Comparison of ENCODE assay signal across 8 cellular contexts in genomic region chr2:61853086-61853847, GRCh38.
DNase-seq lines count a peak whose midpoint lies in the region; ATAC-seq lines count a peak whose summit lies in the region.

No MANE protein-coding gene starts in this region.

- peaks cover 7% of the 10 kb centered on the region for H3K36me3 Mint-ChIP-seq in activated T-cell treated with anti-CD3 and anti-CD28 coated beads, Interleukin-2, amount 50 U/mL, for 24 hours (ENCODE audit: low read depth)

- H3K9ac ChIP-seq in HUES6 (ENCODE audit: low read length) (peak overlapping the region; percentile 70), SK-N-MC (ENCODE audit: insufficient read length) (peak overlapping the region; percentile 71), mucosa of stomach (ENCODE audit: low read length) (peak overlapping the region; percentile 63)

- H3K9me3 ChIP-seq in HUES6 (ENCODE audit: control insufficient read depth, insufficient read depth, low read depth, low read length) (no peaks in the 10 kb centered on the region), SK-N-MC (ENCODE audit: low read depth, low read length) (no peaks in the 10 kb centered on the region), mucosa of stomach (ENCODE audit: control insufficient read depth, low read length) (no peaks in the 10 kb centered on the region)

- H3K27me3 ChIP-seq in HUES6 (ENCODE audit: control insufficient read depth, insufficient read depth, low read length) (no peaks in the 10 kb centered on the region), mucosa of stomach (ENCODE audit: control insufficient read depth, insufficient read depth, low read length) (no peaks in the 10 kb centered on the region)

- peak; percentile 60 for ATAC-seq in GM21717 (IDR thresholded peaks at IDR 0.05; ENCODE audit: unreplicated experiment)

- H3K4me3 ChIP-seq in HUES6 (ENCODE audit: low read depth, low read length) = peak overlapping the region; percentile 92
- peak overlapping the region; percentile 91 for H3K4me3 ChIP-seq in SK-N-MC
- peak overlapping the region; percentile 56 for H3K4me3 ChIP-seq in mucosa of stomach (ENCODE audit: low read length)

- no peaks in the 10 kb centered on the region for H3K9me3 Mint-ChIP-seq in activated T-cell treated with anti-CD3 and anti-CD28 coated beads, Interleukin-2, amount 50 U/mL, for 24 hours

- H3K27ac Mint-ChIP-seq in activated T-cell treated with anti-CD3 and anti-CD28 coated beads, Interleukin-2, amount 50 U/mL, for 24 hours = peak overlapping the region; percentile 94

- H3K4me3 Mint-ChIP-seq in activated T-cell treated with anti-CD3 and anti-CD28 coated beads, Interleukin-2, amount 50 U/mL, for 24 hours = peak overlapping the region; percentile 94

- H3K27ac ChIP-seq in HUES6 (ENCODE audit: low read depth, low read length) = peak overlapping the region; percentile 45; the same call in 1 of the 2 replicates
- H3K27ac ChIP-seq in SK-N-MC = no peak overlapping the region
- peak overlapping the region; percentile 40 for H3K27ac ChIP-seq in epithelial cell of prostate

- H3K4me1 ChIP-seq in HUES6 (ENCODE audit: control insufficient read depth, insufficient read depth, low read length) = no peaks in the 10 kb centered on the region
- peaks cover 10% of the 10 kb centered on the region for H3K4me1 ChIP-seq in mucosa of stomach (ENCODE audit: control insufficient read depth, insufficient read depth, low read length)

- DNase-seq in activated T-cell treated with anti-CD3 and anti-CD28 coated beads, Interleukin-2, amount 50 U/mL, for 24 hours = no peak
- DNase-seq in activated T-cell treated with anti-CD3 and anti-CD28 coated beads, Interleukin-2, amount 50 U/mL, for 1 hour = no peak
- DNase-seq in SK-N-MC (ENCODE audit: low read depth, low spot score) (no peak), epithelial cell of prostate (ENCODE audit: low read depth, low spot score) (no peak), inferior parietal cortex (ENCODE audit: extremely low spot score) (no peak)

- no peaks in the 10 kb centered on the region for H3K27me3 Mint-ChIP-seq in activated T-cell treated with anti-CD3 and anti-CD28 coated beads, Interleukin-2, amount 50 U/mL, for 24 hours

- H3K36me3 ChIP-seq in HUES6 (ENCODE audit: control insufficient read depth, insufficient read depth, low read length) (no peaks in the 10 kb centered on the region), SK-N-MC (ENCODE audit: insufficient read depth, low read length) (no peaks in the 10 kb centered on the region), mucosa of stomach (ENCODE audit: control insufficient read depth, insufficient read depth, low read length) (no peaks in the 10 kb centered on the region)

- peaks cover 24% of the 10 kb centered on the region for H3K4me1 Mint-ChIP-seq in activated T-cell treated with anti-CD3 and anti-CD28 coated beads, Interleukin-2, amount 50 U/mL, for 24 hours (ENCODE audit: low read depth)
